1 cellular context compared by ENCODE assay signal in the genomic region with DNA sequence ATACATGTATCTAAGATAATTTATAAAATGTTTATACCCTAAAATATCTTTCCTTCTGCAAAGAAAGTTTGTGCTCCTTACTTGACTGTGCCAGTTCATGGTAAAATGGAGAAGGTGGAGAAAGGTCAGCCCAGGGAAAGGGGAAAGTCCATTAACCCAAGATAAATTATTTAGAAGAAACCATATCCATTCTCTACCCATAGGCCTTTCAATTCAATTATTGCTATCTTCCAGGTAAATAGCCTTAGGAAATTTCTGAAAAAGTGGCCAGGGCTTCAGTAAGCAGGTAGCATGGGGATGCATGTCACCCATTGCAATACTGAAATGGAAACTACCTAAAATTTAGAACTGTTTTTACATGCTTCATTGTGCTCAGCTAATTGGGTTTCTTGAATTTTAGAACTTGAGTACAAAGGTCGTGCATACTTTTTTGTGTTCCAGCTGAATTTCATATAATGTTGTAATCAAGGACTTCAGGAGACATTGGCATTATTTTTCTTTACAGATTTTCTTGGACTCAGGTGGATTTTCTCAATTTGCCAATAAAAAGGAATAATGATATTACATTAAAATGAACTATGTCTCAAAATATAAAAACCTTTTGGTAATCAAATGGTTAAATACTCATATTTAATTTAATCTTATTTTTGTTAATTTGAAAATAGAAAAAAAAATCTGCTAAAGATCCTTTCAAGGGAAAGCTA.
TF ChIP-seq lines count a peak whose summit lies in the region.

No MANE protein-coding gene starts in this region.

TF ChIP-seq in GM12878, 131 proteins besides CTCF, POLR2A, EP300 and RAD21 (continued from another document):
- TF ChIP-seq, protein P1, sequence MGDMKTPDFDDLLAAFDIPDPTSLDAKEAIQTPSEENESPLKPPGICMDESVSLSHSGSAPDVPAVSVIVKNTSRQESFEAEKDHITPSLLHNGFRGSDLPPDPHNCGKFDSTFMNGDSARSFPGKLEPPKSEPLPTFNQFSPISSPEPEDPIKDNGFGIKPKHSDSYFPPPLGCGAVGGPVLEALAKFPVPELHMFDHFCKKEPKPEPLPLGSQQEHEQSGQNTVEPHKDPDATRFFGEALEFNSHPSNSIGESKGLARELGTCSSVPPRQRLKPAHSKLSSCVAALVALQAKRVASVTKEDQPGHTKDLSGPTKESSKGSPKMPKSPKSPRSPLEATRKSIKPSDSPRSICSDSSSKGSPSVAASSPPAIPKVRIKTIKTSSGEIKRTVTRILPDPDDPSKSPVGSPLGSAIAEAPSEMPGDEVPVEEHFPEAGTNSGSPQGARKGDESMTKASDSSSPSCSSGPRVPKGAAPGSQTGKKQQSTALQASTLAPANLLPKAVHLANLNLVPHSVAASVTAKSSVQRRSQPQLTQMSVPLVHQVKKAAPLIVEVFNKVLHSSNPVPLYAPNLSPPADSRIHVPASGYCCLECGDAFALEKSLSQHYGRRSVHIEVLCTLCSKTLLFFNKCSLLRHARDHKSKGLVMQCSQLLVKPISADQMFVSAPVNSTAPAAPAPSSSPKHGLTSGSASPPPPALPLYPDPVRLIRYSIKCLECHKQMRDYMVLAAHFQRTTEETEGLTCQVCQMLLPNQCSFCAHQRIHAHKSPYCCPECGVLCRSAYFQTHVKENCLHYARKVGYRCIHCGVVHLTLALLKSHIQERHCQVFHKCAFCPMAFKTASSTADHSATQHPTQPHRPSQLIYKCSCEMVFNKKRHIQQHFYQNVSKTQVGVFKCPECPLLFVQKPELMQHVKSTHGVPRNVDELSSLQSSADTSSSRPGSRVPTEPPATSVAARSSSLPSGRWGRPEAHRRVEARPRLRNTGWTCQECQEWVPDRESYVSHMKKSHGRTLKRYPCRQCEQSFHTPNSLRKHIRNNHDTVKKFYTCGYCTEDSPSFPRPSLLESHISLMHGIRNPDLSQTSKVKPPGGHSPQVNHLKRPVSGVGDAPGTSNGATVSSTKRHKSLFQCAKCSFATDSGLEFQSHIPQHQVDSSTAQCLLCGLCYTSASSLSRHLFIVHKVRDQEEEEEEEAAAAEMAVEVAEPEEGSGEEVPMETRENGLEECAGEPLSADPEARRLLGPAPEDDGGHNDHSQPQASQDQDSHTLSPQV (IDR thresholded peaks at IDR 0.05), result 0 out of 2 replicates have a peak, but pooled peaks have one; percentile 22
- TF ChIP-seq FOXM1 (IDR thresholded peaks at IDR 0.05; ENCODE audit: low read depth, low read length), result no peak
- TF ChIP-seq CBX5 (IDR thresholded peaks at IDR 0.05; ENCODE audit: low read depth), result no peak
- TF ChIP-seq NR2F1 (conservative IDR thresholded peaks at IDR 0.05), result 0 out of 2 replicates have a peak, but pooled peaks have one; percentile 45
- peak; percentile 94 for TF ChIP-seq MTA2 (IDR thresholded peaks at IDR 0.05; ENCODE audit: low read depth)
- TF ChIP-seq BMI1 (IDR thresholded peaks at IDR 0.05; ENCODE audit: borderline replicate concordance), result 0 out of 2 replicates have a peak, but pooled peaks have one; percentile 9
- TF ChIP-seq, protein P2, sequence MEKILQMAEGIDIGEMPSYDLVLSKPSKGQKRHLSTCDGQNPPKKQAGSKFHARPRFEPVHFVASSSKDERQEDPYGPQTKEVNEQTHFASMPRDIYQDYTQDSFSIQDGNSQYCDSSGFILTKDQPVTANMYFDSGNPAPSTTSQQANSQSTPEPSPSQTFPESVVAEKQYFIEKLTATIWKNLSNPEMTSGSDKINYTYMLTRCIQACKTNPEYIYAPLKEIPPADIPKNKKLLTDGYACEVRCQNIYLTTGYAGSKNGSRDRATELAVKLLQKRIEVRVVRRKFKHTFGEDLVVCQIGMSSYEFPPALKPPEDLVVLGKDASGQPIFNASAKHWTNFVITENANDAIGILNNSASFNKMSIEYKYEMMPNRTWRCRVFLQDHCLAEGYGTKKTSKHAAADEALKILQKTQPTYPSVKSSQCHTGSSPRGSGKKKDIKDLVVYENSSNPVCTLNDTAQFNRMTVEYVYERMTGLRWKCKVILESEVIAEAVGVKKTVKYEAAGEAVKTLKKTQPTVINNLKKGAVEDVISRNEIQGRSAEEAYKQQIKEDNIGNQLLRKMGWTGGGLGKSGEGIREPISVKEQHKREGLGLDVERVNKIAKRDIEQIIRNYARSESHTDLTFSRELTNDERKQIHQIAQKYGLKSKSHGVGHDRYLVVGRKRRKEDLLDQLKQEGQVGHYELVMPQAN (conservative IDR thresholded peaks at IDR 0.05), result no peak
- TF ChIP-seq CHD1 (IDR thresholded peaks at IDR 0.05; ENCODE audit: low read depth, low read length), result 0 out of 2 replicates have a peak, but pooled peaks have one; percentile 27
- TF ChIP-seq BHLHE40 (IDR thresholded peaks at IDR 0.05; ENCODE audit: borderline replicate concordance in 1 of 2, low read depth in 2 of 2, low read length in 1 of 2), result peak in 1 of 2 experiments; percentile 10; a peak in 1 of 4 replicates
- TF ChIP-seq, protein P3, sequence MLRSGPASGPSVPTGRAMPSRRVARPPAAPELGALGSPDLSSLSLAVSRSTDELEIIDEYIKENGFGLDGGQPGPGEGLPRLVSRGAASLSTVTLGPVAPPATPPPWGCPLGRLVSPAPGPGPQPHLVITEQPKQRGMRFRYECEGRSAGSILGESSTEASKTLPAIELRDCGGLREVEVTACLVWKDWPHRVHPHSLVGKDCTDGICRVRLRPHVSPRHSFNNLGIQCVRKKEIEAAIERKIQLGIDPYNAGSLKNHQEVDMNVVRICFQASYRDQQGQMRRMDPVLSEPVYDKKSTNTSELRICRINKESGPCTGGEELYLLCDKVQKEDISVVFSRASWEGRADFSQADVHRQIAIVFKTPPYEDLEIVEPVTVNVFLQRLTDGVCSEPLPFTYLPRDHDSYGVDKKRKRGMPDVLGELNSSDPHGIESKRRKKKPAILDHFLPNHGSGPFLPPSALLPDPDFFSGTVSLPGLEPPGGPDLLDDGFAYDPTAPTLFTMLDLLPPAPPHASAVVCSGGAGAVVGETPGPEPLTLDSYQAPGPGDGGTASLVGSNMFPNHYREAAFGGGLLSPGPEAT (IDR thresholded peaks at IDR 0.05; ENCODE audit: low read depth), result peak; percentile 93
